Comparison of ENCODE assay signal across 14 cellular contexts in the genomic region with DNA sequence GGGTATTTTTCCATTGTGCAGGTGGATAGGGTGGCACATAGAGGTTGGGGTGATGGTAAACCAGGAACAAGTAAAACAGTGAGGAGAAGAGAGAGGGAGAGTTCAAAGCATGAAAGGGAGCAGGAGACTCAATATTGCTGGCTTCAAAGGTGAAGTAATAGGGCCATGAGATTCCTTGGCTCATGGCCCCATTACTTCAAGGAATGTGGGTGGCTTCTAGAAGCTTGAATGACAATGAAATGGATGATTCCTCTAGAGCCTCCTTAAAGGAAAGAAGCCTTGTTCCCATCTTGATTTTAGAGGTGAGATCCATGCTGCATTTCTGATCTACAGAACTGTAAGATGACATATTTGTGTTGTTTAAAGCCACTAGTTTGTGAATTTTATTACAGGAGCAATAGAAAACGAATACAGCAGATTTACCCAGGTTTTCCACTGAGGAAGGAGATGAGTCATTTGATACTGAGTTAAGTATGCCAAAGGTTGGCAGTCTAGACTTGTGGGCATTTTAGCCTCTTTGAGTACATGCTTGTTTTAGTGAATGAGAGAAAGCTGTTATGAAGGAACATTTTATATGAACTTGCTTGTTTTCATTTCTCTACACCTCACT.
DNase-seq lines count a peak whose midpoint lies in the region; ATAC-seq and TF ChIP-seq lines count a peak whose summit lies in the region.
"Had no signal": no experiment of that assay in that cellular context is flagged by ENCODE, and none has a peak within 500 bp of the region (broad histone marks: within the 10 kb centered on the region; RNA-seq: fewer than 3 reads in every experiment).

No MANE protein-coding gene starts in this region.

- peaks cover 16% of the 10 kb centered on the region for H3K9me1 ChIP-seq in IMR-90 (ENCODE audit: insufficient read depth, low read length)

- no peak overlapping the region for H4K91ac ChIP-seq in IMR-90 (ENCODE audit: insufficient read depth, low read depth, low read length)

- H2AFZ ChIP-seq in IMR-90 (replicated peaks; ENCODE audit: low read length, poor library complexity), result no peak overlapping the region
- no peak overlapping the region for H2AFZ ChIP-seq in mammary epithelial cell (ENCODE audit: low read depth, low read length)

- TF ChIP-seq RAD21 in IMR-90 (IDR thresholded peaks at IDR 0.05; ENCODE audit: low read length), result no peak

- H3K27me3 Mint-ChIP-seq in Calu3 (ENCODE audit: unreplicated experiment), result no peaks in the 10 kb centered on the region
- H3K27me3 Mint-ChIP-seq: activated CD8-positive, alpha-beta memory T cell treated with anti-CD3 and anti-CD28 coated beads, Interleukin-2, amount 10 ng/mL, durations not matched to agents 7 days and 5 days; activated naive CD4-positive, alpha-beta T cell treated with anti-CD3 and anti-CD28 coated beads, Interleukin-2, amount 10 ng/mL, durations not matched to agents 7 days and 5 days had no signal

- H3K36me3 ChIP-seq in IMR-90 (ENCODE audit: control insufficient read depth, insufficient read depth, low read length), result no peaks in the 10 kb centered on the region
- no peaks in the 10 kb centered on the region for H3K36me3 ChIP-seq in mammary epithelial cell (ENCODE audit: insufficient read depth, low read length)
- H3K36me3 ChIP-seq: colonic mucosa, WERI-Rb-1 had no signal

- dilution Hi-C loops in IMR-90 (cut with HindIII; ENCODE audit: low sequenced_read_pairs, unreplicated experiment) (no loop called here), mammary epithelial cell (cut with HindIII; ENCODE audit: low sequenced_read_pairs) (loop anchor here (5.0 kb wide), 1 partner anchor 33 kb away; no protein-coding TSS in a partner anchor)

- H3K56ac ChIP-seq in IMR-90 (ENCODE audit: extremely low read depth, insufficient read depth, low read length), result no peak overlapping the region

- H3K4me2 ChIP-seq in IMR-90 (ENCODE audit: low read depth, low read length) (peak overlapping the region; percentile 59; the same call in 1 of the 2 replicates), mammary epithelial cell (ENCODE audit: insufficient read depth, low read depth, low read length) (peak overlapping the region; percentile 3)

- in situ Hi-C loops in IMR-90 (cut with MboI; ENCODE audit: low sequenced_read_pairs), result no loop called here
- in situ Hi-C loops in mammary epithelial cell (cut with MboI; ENCODE audit: low sequenced_read_pairs in 2 of 2), result no loop called here

- H3K27me3 ChIP-seq in IMR-90 (ENCODE audit: control insufficient read depth, insufficient read depth, low read length), result no peaks in the 10 kb centered on the region
- H3K27me3 ChIP-seq in mammary epithelial cell (ENCODE audit: insufficient read depth, low read length), result no peaks in the 10 kb centered on the region
- H3K27me3 ChIP-seq: colonic mucosa had no signal

- H4K8ac ChIP-seq in IMR-90 (ENCODE audit: low read depth in 2 of 2, low read length in 2 of 2), result no peak overlapping the region

- H4K5ac ChIP-seq in IMR-90 (ENCODE audit: low read depth, low read length), result no peak overlapping the region

- peak overlapping the region; percentile 8; the same call in 1 of the 2 replicates for H2BK20ac ChIP-seq in IMR-90 (ENCODE audit: low read depth, low read length)

- ATAC-seq in IMR-90 (ENCODE audit: low read depth), result peak; percentile 62
- ATAC-seq in left colon, result peak; percentile 33
- no peak for ATAC-seq in GM21737 (IDR thresholded peaks at IDR 0.05; ENCODE audit: unreplicated experiment)
- ATAC-seq in GM19351 (IDR thresholded peaks at IDR 0.05; ENCODE audit: unreplicated experiment), result no peak
- ATAC-seq: activated CD8-positive, alpha-beta memory T cell treated with anti-CD3 and anti-CD28 coated beads, Interleukin-2, amount 10 ng/mL, durations not matched to agents 7 days and 5 days had no signal

- H3K9me3 Mint-ChIP-seq in Calu3 (ENCODE audit: low read depth, unreplicated experiment), result no peaks in the 10 kb centered on the region
- H3K9me3 Mint-ChIP-seq: activated naive CD4-positive, alpha-beta T cell treated with anti-CD3 and anti-CD28 coated beads, Interleukin-2, amount 10 ng/mL, durations not matched to agents 7 days and 5 days had no signal

- H3K4me3 Mint-ChIP-seq in Calu3 (ENCODE audit: low read depth, unreplicated experiment), result no peak overlapping the region
- H3K4me3 Mint-ChIP-seq: activated CD8-positive, alpha-beta memory T cell treated with anti-CD3 and anti-CD28 coated beads, Interleukin-2, amount 10 ng/mL, durations not matched to agents 7 days and 5 days; activated naive CD4-positive, alpha-beta T cell treated with anti-CD3 and anti-CD28 coated beads, Interleukin-2, amount 10 ng/mL, durations not matched to agents 7 days and 5 days had no signal

- no TSS peak for BruUV-seq in Calu3 (replicated peaks; lab: Mats Ljungman, UMichigan)
- no TSS peak for BruUV-seq in IMR-90 (replicated peaks; lab: Mats Ljungman, UMichigan)
- BruUV-seq in mammary epithelial cell (replicated peaks; lab: Mats Ljungman, UMichigan), result no TSS peak

- H4K20me1 ChIP-seq in IMR-90 (ENCODE audit: insufficient read depth, low read length), result peaks cover 4% of the 10 kb centered on the region; the same call in 1 of the 2 replicates
- no peaks in the 10 kb centered on the region for H4K20me1 ChIP-seq in mammary epithelial cell (ENCODE audit: insufficient read depth, low read length)

- WGBS in IMR-90 (ENCODE audit: extremely low coverage in 2 of 2, insufficient read length in 1 of 2), 2 experiments, result no CpG with 5 or more reads among the region's 1 CpG
- 30% methylated on average over 1 of the region's 1 CpG for WGBS in mammary epithelial cell (ENCODE audit: low coverage, missing lambda C conversion rate)

- no peak overlapping the region; the same call in 1 of the 2 replicates for H3K18ac ChIP-seq in IMR-90 (ENCODE audit: low read depth, low read length)

- no peak overlapping the region for H2BK120ac ChIP-seq in IMR-90 (ENCODE audit: low read depth, low read length)

- TF ChIP-seq POLR2A in IMR-90 (IDR thresholded peaks at IDR 0.05; ENCODE audit: low read depth, low read length), result no peak

- H3K4me1 ChIP-seq in IMR-90 (ENCODE audit: control insufficient read depth, insufficient read depth, low read length) (peaks cover 6% of the 10 kb centered on the region), mammary epithelial cell (ENCODE audit: insufficient read depth, low read length) (peaks cover 11% of the 10 kb centered on the region)
- H3K4me1 ChIP-seq: colonic mucosa had no signal

- peak overlapping the region; percentile 18 for H3K23ac ChIP-seq in IMR-90 (ENCODE audit: low read depth, low read length)

- no peak for TF ChIP-seq CTCF in Calu3 (IDR thresholded peaks at IDR 0.05; ENCODE audit: unreplicated experiment)
- TF ChIP-seq CTCF in IMR-90 (conservative IDR thresholded peaks at IDR 0.05; ENCODE audit: low read depth, low read length), result no peak
- no peak for TF ChIP-seq CTCF in mammary epithelial cell (conservative IDR thresholded peaks at IDR 0.05 in 1 of 2, IDR thresholded peaks at IDR 0.05 in 1 of 2; ENCODE audit: extremely low read depth in 1 of 2, insufficient read depth in 1 of 2, low read depth in 1 of 2, low read length in 2 of 2)

- no peak overlapping the region for H2BK15ac ChIP-seq in IMR-90 (ENCODE audit: low read depth, low read length)

- H3K9me3 ChIP-seq in IMR-90 (ENCODE audit: control insufficient read depth, insufficient read depth, low read length), result no peaks in the 10 kb centered on the region
- no peaks in the 10 kb centered on the region for H3K9me3 ChIP-seq in mammary epithelial cell (replicated peaks; ENCODE audit: insufficient read depth, low read length)
- H3K9me3 ChIP-seq: colonic mucosa had no signal

- CTCF ChIA-PET in Calu3 (lab: Charles Lee), result no interaction called here
- CTCF ChIA-PET in IMR-90 (lab: Yijun Ruan, JAX), result no interaction called here
- CTCF ChIA-PET in mammary epithelial cell (lab: Charles Lee; ENCODE audit: low non-redundant PET), result no interaction called here

- DNase-seq in Calu3 (no peak), IMR-90 (peak; percentile 50), mammary epithelial cell (peak; percentile 12), left colon (no peak), medulla oblongata (ENCODE audit: extremely low spot score) (no peak)
- no peak for DNase-seq in activated CD4-positive, CD25-positive, alpha-beta regulatory T cell treated with anti-CD3 and anti-CD28 coated beads, Interleukin-2, amount 50 U/mL, for 72 hours
- DNase-seq: activated CD8-positive, alpha-beta memory T cell treated with anti-CD3 and anti-CD28 coated beads, Interleukin-2, amount 10 ng/mL, durations not matched to agents 7 days and 5 days; activated naive CD4-positive, alpha-beta T cell treated with anti-CD3 and anti-CD28 coated beads, Interleukin-2, amount 10 ng/mL, durations not matched to agents 7 days and 5 days; colonic mucosa; NCI-H2107; stimulated activated CD4-positive, alpha-beta T cell treated with anti-CD3 and anti-CD28 coated beads, Interleukin-4, amount 100 ng/mL, for 1 hour; WERI-Rb-1 had no signal

- H3K79me1 ChIP-seq in IMR-90 (ENCODE audit: low read depth in 1 of 2, low read length in 2 of 2), result peaks cover 34 to 78% of the 10 kb centered on the region in 2 experiments

- H3K79me2 ChIP-seq in mammary epithelial cell (ENCODE audit: insufficient read depth, low read length), result no peaks in the 10 kb centered on the region

- POLR2A ChIA-PET in IMR-90 (lab: Charles Lee; ENCODE audit: unreplicated experiment), result no interaction called here

- H3K4me1 Mint-ChIP-seq in Calu3 (ENCODE audit: low read depth, unreplicated experiment), result peaks cover 22% of the 10 kb centered on the region
- H3K4me1 Mint-ChIP-seq: activated CD8-positive, alpha-beta memory T cell treated with anti-CD3 and anti-CD28 coated beads, Interleukin-2, amount 10 ng/mL, durations not matched to agents 7 days and 5 days; activated naive CD4-positive, alpha-beta T cell treated with anti-CD3 and anti-CD28 coated beads, Interleukin-2, amount 10 ng/mL, durations not matched to agents 7 days and 5 days had no signal

- peak overlapping the region; percentile 24 for H2BK5ac ChIP-seq in IMR-90 (ENCODE audit: low read depth, low read length, poor library complexity, severe bottlenecking)

- peak overlapping the region; percentile 83 for H3K27ac Mint-ChIP-seq in Calu3 (ENCODE audit: unreplicated experiment)
- H3K27ac Mint-ChIP-seq: activated CD8-positive, alpha-beta memory T cell treated with anti-CD3 and anti-CD28 coated beads, Interleukin-2, amount 10 ng/mL, durations not matched to agents 7 days and 5 days; activated naive CD4-positive, alpha-beta T cell treated with anti-CD3 and anti-CD28 coated beads, Interleukin-2, amount 10 ng/mL, durations not matched to agents 7 days and 5 days had no signal

- intact Hi-C loops in Calu3 (cut with micrococcal nuclease; ENCODE audit: unreplicated experiment), result loop anchor here (10.0 kb wide), 1 partner anchor 324 kb away; no protein-coding TSS in a partner anchor
- intact Hi-C loops in IMR-90 (cut with micrococcal nuclease), result no loop called here
- intact Hi-C loops in mammary epithelial cell (cut with micrococcal nuclease), result no loop called here
- intact Hi-C loops in left colon (cut with DNase I, micrococcal nuclease), result no loop called here

- H3K27ac ChIP-seq in IMR-90 (ENCODE audit: insufficient read depth, low read length), result no peak overlapping the region
- H3K27ac ChIP-seq in mammary epithelial cell (ENCODE audit: insufficient read depth, low read depth, low read length), result no peak overlapping the region
- H3K27ac ChIP-seq: colonic mucosa, WERI-Rb-1 had no signal

- H2AK9ac ChIP-seq in IMR-90 (replicated peaks; ENCODE audit: low read depth, low read length, poor library complexity), result no peak overlapping the region

- no peak overlapping the region for H2AK5ac ChIP-seq in IMR-90 (ENCODE audit: low read depth, low read length)

- no peak overlapping the region for H3K9ac ChIP-seq in IMR-90 (ENCODE audit: low read depth, low read length)
- H3K9ac ChIP-seq in mammary epithelial cell (ENCODE audit: insufficient read depth, low read length), result no peak overlapping the region

- H3K14ac ChIP-seq in IMR-90 (replicated peaks; ENCODE audit: low read depth, low read length), result 0 out of 2 replicates have a peak overlapping the region, but pooled peaks have one; percentile 1

- H3K4ac ChIP-seq in IMR-90 (ENCODE audit: low read depth, low read length), result 0 out of 2 replicates have a peak overlapping the region, but pooled peaks have one; percentile 19

- no peak overlapping the region for H3K4me3 ChIP-seq in IMR-90 (ENCODE audit: insufficient read depth, low read depth, low read length)
- no peak overlapping the region for H3K4me3 ChIP-seq in mammary epithelial cell (replicated peaks in 1 of 3; ENCODE audit: insufficient read depth in 1 of 3, low read depth in 2 of 3, low read length in 3 of 3)
- H3K4me3 ChIP-seq: colonic mucosa had no signal

- H3K36me3 Mint-ChIP-seq in Calu3 (ENCODE audit: insufficient read depth, unreplicated experiment), result no peaks in the 10 kb centered on the region
- H3K36me3 Mint-ChIP-seq: activated CD8-positive, alpha-beta memory T cell treated with anti-CD3 and anti-CD28 coated beads, Interleukin-2, amount 10 ng/mL, durations not matched to agents 7 days and 5 days; activated naive CD4-positive, alpha-beta T cell treated with anti-CD3 and anti-CD28 coated beads, Interleukin-2, amount 10 ng/mL, durations not matched to agents 7 days and 5 days had no signal

Comparison
In these comparisons a context has a peak if more than half of its experiments do, and no peak if none do; other contexts are left out.
1. DNase-seq: peak in IMR-90 (single experiment) and mammary epithelial cell (single experiment); none in Calu3 (single experiment), left colon (0 of 2), medulla oblongata (single experiment) and activated CD4-positive, CD25-positive, alpha-beta regulatory T cell treated with anti-CD3 and anti-CD28 coated beads, Interleukin-2, amount 50 U/mL, for 72 hours (single experiment).
2. ATAC-seq: peak in IMR-90 (single experiment) and left colon (single experiment); none in GM21737 (single experiment) and GM19351 (single experiment).